Comparison of ENCODE assay signal across 9 cellular contexts in genomic region chr1:211831558-211832323, GRCh38. TPM values are rescaled to one million over a fixed set of nuclear protein-coding genes. Genes with fewer than 3 reads are reported as not detected.
DNase-seq lines count a peak whose midpoint lies in the region; FAIRE-seq and TF ChIP-seq lines count a peak whose summit lies in the region.
"Had no signal": no experiment of that assay in that cellular context is flagged by ENCODE, and none has a peak within 500 bp of the region (broad histone marks: within the 10 kb centered on the region; RNA-seq: fewer than 3 reads in every experiment).

No MANE protein-coding gene starts in this region.

- no peak overlapping the region for H2BK120ac ChIP-seq in mesendoderm (ENCODE audit: low read depth, low read length)

- peak; percentile 51 for DNase-seq in DMS 273 (lab: John Stamatoyannopoulos, UW; ENCODE audit: unreplicated experiment)
- DNase-seq in DMS 273 treated with DMSO at 0.1 percent for 48 hours (lab: John Stamatoyannopoulos, UW) = no peak
- DNase-seq in GM12892 (ENCODE audit: insufficient read length) = no peak
- DNase-seq in SHP77 treated with DMSO at 0.1 percent for 48 hours (lab: John Stamatoyannopoulos, UW) = peak; percentile 3
- DNase-seq in mesendoderm = peak; percentile 62
- no peak for DNase-seq in smooth muscle cell (lab: John Stamatoyannopoulos, UW; ENCODE audit: unreplicated experiment)
- DNase-seq in NCI-H2029 treated with DMSO at 0.1 percent for 48 hours (lab: John Stamatoyannopoulos, UW) = no peak
- no peak for DNase-seq in CD1c-positive myeloid dendritic cell (ENCODE audit: extremely low spot score)
- DNase-seq: NCI-H526 had no signal

- H3K27me3 ChIP-seq in mesendoderm (ENCODE audit: insufficient read depth, low read length, poor library complexity) (no peaks in the 10 kb centered on the region), smooth muscle cell (ENCODE audit: low read depth) (no peaks in the 10 kb centered on the region)

- H3K4ac ChIP-seq in mesendoderm (ENCODE audit: low read depth, low read length) = no peak overlapping the region

- H3K9me3 ChIP-seq in smooth muscle cell (replicated peaks; ENCODE audit: low read depth) = no peaks in the 10 kb centered on the region

- no peak for TF ChIP-seq CTCF in smooth muscle cell (IDR thresholded peaks at IDR 0.05; ENCODE audit: borderline replicate concordance, insufficient read depth, poor library complexity, severe bottlenecking)

- H3K18ac ChIP-seq in mesendoderm (ENCODE audit: low read length) = no peak overlapping the region

- TF ChIP-seq POLR2A in GM12892 (IDR thresholded peaks at IDR 0.05; ENCODE audit: low read depth, low read length) = no peak

- H3K79me1 ChIP-seq in mesendoderm (ENCODE audit: low read length) = no peaks in the 10 kb centered on the region

- no peak overlapping the region for H2AFZ ChIP-seq in smooth muscle cell (ENCODE audit: low read depth)

- no peak overlapping the region for H3K9ac ChIP-seq in mesendoderm (ENCODE audit: low read length)
- H3K9ac ChIP-seq in smooth muscle cell (ENCODE audit: low read depth) = no peak overlapping the region

- no peak overlapping the region for H3K4me2 ChIP-seq in mesendoderm (ENCODE audit: low read length)
- no peak overlapping the region for H3K4me2 ChIP-seq in smooth muscle cell

- no peak overlapping the region for H3K23ac ChIP-seq in mesendoderm (ENCODE audit: low read length)

- no peaks in the 10 kb centered on the region for H3F3A ChIP-seq in smooth muscle cell (ENCODE audit: low read depth)

- H3K79me2 ChIP-seq in mesendoderm (ENCODE audit: control insufficient read depth, insufficient read depth, low read length) = no peaks in the 10 kb centered on the region
- H3K79me2 ChIP-seq in smooth muscle cell (ENCODE audit: low read depth) = peaks cover 10% of the 10 kb centered on the region

- H2AK5ac ChIP-seq in mesendoderm (ENCODE audit: low read length) = no peak overlapping the region

- no peak overlapping the region for H3K27ac ChIP-seq in mesendoderm (ENCODE audit: low read depth, low read length)
- H3K27ac ChIP-seq in smooth muscle cell (ENCODE audit: low read depth) = no peak overlapping the region

- H3K56ac ChIP-seq in mesendoderm (ENCODE audit: low read length) = no peak overlapping the region

- H3K4me3 ChIP-seq in mesendoderm (ENCODE audit: low read length) = no peak overlapping the region
- no peak overlapping the region for H3K4me3 ChIP-seq in smooth muscle cell

- no peak overlapping the region for H4K5ac ChIP-seq in mesendoderm (ENCODE audit: low read length)

- FAIRE-seq in GM12892 (lab: Jason Lieb, UNC) = peak; percentile 60

- no peak overlapping the region for H2BK15ac ChIP-seq in mesendoderm (replicated peaks; ENCODE audit: low read depth)

- peaks cover 15% of the 10 kb centered on the region for H4K20me1 ChIP-seq in smooth muscle cell (ENCODE audit: low read depth)

- no peak overlapping the region for H4K8ac ChIP-seq in mesendoderm (ENCODE audit: low read depth, low read length)

- no peak overlapping the region for H2BK5ac ChIP-seq in mesendoderm (ENCODE audit: low read length)

- H3K4me1 ChIP-seq in mesendoderm (ENCODE audit: control insufficient read depth, low read depth, low read length) (peaks cover 2% of the 10 kb centered on the region), smooth muscle cell (ENCODE audit: low read depth) (peaks cover 8% of the 10 kb centered on the region)

- no CpG with 5 or more reads among the region's 4 CpGs for WGBS in mesendoderm (ENCODE audit: extremely low coverage, insufficient coverage, low lambda C conversion rate)
- WGBS in smooth muscle cell (ENCODE audit: low lambda C conversion rate) = 76% methylated on average over 4 of the region's 4 CpGs

- no peaks in the 10 kb centered on the region for H3K36me3 ChIP-seq in mesendoderm (ENCODE audit: control insufficient read depth, insufficient read depth, low read length)
- H3K36me3 ChIP-seq in smooth muscle cell (ENCODE audit: low read depth) = no peaks in the 10 kb centered on the region

RNA-seq across cellular contexts. Expression of gene LPGAT1, which starts 1.2 kb away (rescaled TPM):
- polyA plus RNA-seq in GM12892 (2012; ENCODE audit: missing spikeins) = 17.0 TPM
- polyA plus RNA-seq in mesendoderm (2013, experiment 1 of 2) = 4.2 TPM
- 4.8 TPM for polyA plus RNA-seq in mesendoderm (2013, experiment 2 of 2)
- 32.7 and 39.7 TPM in 2 replicates for total RNA-seq in smooth muscle cell
- polyA plus RNA-seq in smooth muscle cell = 9.8 and 12.0 TPM in 2 replicates

Comparison
In these comparisons a context has a peak if more than half of its experiments do, and no peak if none do; other contexts are left out.
1. DNase-seq: peak in DMS 273 (single experiment), SHP77 treated with DMSO at 0.1 percent for 48 hours (single experiment) and mesendoderm (single experiment); none in DMS 273 treated with DMSO at 0.1 percent for 48 hours (single experiment), GM12892 (single experiment), smooth muscle cell (single experiment), NCI-H2029 treated with DMSO at 0.1 percent for 48 hours (single experiment) and CD1c-positive myeloid dendritic cell (single experiment).